Comparison of ENCODE assay signal across 1 cellular context in the genomic region with DNA sequence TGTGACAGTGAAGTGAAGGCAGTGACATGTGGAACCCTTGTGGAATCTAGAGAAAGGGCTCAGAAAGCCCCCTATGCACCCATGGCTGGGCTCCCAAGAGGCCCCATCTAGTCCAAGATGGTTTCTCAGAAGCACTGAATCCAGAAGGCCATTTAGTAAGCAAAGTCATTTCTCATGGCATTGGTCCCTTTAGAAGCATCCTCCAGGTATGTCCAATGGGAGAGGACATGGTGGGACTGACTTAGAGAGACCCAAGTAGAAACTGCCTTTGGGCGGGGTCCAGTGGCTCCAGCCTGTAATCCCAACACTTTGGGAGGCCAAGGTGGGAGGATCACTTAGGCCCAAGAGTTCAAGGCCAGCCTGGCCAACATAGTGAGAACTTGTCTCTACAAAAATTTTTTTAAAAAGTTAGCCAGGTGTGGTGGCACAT.
TF ChIP-seq lines count a peak whose summit lies in the region.

No MANE protein-coding gene starts in this region.

TF ChIP-seq in WTC11, 78 proteins besides CTCF, POLR2A, EP300 and RAD21 (continued from another document):
- TF ChIP-seq, protein P1, sequence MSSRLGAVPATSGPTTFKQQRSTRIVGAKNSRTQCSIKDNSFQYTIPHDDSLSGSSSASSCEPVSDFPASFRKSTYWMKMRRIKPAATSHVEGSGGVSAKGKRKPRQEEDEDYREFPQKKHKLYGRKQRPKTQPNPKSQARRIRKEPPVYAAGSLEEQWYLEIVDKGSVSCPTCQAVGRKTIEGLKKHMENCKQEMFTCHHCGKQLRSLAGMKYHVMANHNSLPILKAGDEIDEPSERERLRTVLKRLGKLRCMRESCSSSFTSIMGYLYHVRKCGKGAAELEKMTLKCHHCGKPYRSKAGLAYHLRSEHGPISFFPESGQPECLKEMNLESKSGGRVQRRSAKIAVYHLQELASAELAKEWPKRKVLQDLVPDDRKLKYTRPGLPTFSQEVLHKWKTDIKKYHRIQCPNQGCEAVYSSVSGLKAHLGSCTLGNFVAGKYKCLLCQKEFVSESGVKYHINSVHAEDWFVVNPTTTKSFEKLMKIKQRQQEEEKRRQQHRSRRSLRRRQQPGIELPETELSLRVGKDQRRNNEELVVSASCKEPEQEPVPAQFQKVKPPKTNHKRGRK (CRISPR knock-in tag; IDR thresholded peaks at IDR 0.05; ENCODE audit: borderline replicate concordance): no peak
- TF ChIP-seq, protein P2, sequence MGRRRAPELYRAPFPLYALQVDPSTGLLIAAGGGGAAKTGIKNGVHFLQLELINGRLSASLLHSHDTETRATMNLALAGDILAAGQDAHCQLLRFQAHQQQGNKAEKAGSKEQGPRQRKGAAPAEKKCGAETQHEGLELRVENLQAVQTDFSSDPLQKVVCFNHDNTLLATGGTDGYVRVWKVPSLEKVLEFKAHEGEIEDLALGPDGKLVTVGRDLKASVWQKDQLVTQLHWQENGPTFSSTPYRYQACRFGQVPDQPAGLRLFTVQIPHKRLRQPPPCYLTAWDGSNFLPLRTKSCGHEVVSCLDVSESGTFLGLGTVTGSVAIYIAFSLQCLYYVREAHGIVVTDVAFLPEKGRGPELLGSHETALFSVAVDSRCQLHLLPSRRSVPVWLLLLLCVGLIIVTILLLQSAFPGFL (CRISPR knock-in tag; IDR thresholded peaks at IDR 0.05; ENCODE audit: borderline replicate concordance): no peak
- TF ChIP-seq, protein P3, sequence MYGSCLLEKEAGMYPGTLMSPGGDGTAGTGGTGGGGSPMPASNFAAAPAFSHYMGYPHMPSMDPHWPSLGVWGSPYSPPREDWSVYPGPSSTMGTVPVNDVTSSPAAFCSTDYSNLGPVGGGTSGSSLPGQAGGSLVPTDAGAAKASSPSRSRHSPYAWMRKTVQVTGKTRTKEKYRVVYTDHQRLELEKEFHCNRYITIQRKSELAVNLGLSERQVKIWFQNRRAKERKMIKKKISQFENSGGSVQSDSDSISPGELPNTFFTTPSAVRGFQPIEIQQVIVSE (CRISPR knock-in tag; IDR thresholded peaks at IDR 0.05; ENCODE audit: borderline replicate concordance): no peak
- TF ChIP-seq ZBTB21 (CRISPR knock-in tag; IDR thresholded peaks at IDR 0.05; ENCODE audit: borderline replicate concordance) (no peak), TEAD1 (CRISPR knock-in tag; IDR thresholded peaks at IDR 0.05) (no peak), SOX15 (CRISPR knock-in tag; IDR thresholded peaks at IDR 0.05) (no peak)
- TF ChIP-seq, protein P4, sequence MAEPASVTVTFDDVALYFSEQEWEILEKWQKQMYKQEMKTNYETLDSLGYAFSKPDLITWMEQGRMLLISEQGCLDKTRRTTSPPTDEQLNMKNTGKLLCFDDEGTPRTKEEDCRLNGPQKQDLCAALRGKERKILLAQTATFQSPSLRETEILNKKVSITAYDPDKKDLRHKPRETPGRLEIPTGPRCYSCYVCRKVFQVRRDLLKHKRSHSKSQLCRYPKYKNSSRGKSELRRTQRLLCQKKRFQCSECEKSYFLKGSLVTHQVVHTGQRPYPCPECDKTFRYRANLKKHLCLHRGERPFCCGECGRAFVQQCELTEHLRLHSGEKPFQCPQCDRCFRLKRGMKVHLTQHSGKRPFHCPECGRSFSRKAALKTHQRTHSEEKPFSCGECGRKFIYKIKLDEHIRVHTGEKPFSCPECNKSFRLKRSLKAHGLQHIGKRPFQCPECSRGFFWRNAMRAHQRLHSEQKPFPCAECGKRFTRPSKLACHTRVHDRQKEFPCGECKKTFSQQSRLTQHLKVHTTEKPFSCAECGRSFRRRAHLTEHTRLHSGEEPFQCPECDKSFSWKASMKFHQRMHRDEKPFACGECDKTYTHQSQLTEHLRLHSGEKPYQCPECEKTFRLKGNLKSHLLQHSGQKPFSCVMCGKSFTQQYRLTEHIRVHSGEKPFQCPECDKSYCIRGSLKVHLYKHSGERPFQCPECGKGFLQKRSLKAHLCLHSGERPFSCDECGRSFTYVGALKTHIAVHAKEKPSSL (CRISPR knock-in tag; conservative IDR thresholded peaks at IDR 0.05): no peak
- TF ChIP-seq, protein P5, sequence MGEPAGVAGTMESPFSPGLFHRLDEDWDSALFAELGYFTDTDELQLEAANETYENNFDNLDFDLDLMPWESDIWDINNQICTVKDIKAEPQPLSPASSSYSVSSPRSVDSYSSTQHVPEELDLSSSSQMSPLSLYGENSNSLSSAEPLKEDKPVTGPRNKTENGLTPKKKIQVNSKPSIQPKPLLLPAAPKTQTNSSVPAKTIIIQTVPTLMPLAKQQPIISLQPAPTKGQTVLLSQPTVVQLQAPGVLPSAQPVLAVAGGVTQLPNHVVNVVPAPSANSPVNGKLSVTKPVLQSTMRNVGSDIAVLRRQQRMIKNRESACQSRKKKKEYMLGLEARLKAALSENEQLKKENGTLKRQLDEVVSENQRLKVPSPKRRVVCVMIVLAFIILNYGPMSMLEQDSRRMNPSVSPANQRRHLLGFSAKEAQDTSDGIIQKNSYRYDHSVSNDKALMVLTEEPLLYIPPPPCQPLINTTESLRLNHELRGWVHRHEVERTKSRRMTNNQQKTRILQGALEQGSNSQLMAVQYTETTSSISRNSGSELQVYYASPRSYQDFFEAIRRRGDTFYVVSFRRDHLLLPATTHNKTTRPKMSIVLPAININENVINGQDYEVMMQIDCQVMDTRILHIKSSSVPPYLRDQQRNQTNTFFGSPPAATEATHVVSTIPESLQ (CRISPR knock-in tag; IDR thresholded peaks at IDR 0.05): no peak
